25 cellular contexts compared by ENCODE assay signal in the genomic region with DNA sequence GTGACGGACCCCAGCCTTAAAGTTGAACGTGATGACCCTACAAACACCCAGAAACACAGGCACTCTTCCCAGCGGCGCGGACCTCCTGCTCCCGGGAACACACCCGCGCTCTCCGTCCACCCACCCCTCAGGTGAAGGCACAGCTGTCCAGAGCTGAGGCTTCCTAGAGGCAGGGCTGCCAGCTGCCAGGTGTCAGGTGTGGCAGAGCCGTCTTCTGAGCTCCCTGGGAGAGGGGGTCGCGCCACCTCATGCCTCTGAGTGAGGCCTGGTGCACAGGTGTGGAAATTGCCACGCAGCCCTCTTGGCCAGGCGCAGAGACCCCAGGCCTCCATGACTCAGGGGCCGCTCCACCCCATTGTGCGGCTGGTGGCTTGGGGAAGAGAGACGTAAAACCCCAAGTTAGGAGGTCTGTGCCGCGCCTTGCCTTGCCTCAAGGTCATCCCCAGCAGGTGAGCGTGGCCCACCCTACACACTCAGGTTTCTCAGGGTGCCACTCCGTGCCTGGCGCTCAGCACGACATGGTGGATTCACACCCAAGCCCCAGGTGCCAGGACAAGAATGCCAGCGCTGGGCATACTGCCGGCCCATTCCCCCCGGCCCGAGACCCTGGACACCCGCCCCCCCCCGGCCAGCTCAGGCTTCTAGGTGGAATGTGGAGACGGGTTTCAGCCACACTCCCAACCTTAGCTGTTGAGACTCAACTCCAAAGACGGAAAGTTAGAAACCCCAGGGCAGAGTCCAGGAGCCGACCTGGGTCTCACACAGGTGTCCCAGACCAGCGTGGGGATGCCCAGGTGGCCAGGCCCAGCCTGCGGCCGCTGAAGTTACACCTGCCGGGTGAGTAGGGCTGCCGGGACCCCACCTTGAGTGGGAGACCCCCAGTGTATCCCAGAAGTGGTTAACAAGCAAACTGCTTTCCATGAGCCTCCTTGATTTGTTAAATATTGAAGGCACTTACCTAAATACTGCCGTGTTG.
"Had no signal": no experiment of that assay in that cellular context is flagged by ENCODE, and none has a peak within 500 bp of the region (broad histone marks: within the 10 kb centered on the region; RNA-seq: fewer than 3 reads in every experiment).

No MANE protein-coding gene starts in this region.

- H3K9ac ChIP-seq: parathyroid adenoma had no signal

- DNase-seq: activated CD4-positive, alpha-beta T cell treated with anti-CD3 and anti-CD28 coated beads for 48 hours; activated CD4-positive, alpha-beta T cell treated with anti-CD3 and anti-CD28 coated beads, Interleukin-2, amount 50 U/mL, for 48 hours; activated CD8-positive, alpha-beta memory T cell treated with anti-CD3 and anti-CD28 coated beads for 24 hours; activated gamma-delta T cell; activated naive CD4-positive, alpha-beta T cell treated with anti-CD3 and anti-CD28 coated beads, Interleukin-2, amount 10 ng/mL, durations not matched to agents 7 days and 5 days; amygdala; central memory CD4-positive, alpha-beta T cell; foreskin keratinocyte; heart right ventricle; naive B cell; occipital lobe; psoas muscle; spleen; stimulated activated naive CD4-positive, alpha-beta T cell treated with Interleukin-2 at 50 U/mL for 16 hours; T-helper 17 cell; T1000; transverse colon; WERI-Rb-1 had no signal

- H3K27me3 ChIP-seq: breast epithelium, esophagus muscularis mucosa, foreskin keratinocyte, heart right ventricle, right atrium auricular region, spleen, transverse colon had no signal

- H3K27ac ChIP-seq: breast epithelium, esophagus muscularis mucosa, foreskin keratinocyte, heart right ventricle, parathyroid adenoma, psoas muscle, right atrium auricular region, spleen, transverse colon, WERI-Rb-1 had no signal

- H3K9me3 Mint-ChIP-seq: activated naive CD4-positive, alpha-beta T cell treated with anti-CD3 and anti-CD28 coated beads, Interleukin-2, amount 10 ng/mL, durations not matched to agents 7 days and 5 days; mesothelial cell of epicardium; naive B cell had no signal

- H3K27ac Mint-ChIP-seq: mesothelial cell of epicardium, T-helper 17 cell had no signal

- H3K27me3 Mint-ChIP-seq: activated naive CD4-positive, alpha-beta T cell treated with anti-CD3 and anti-CD28 coated beads, Interleukin-2, amount 10 ng/mL, durations not matched to agents 7 days and 5 days; naive B cell; T-helper 17 cell had no signal

- FAIRE-seq: urothelium cell line had no signal

- H3K4me1 ChIP-seq: foreskin keratinocyte, parathyroid adenoma had no signal

- H3K36me3 Mint-ChIP-seq: naive B cell had no signal

- H3K4me3 ChIP-seq: breast epithelium, esophagus muscularis mucosa, heart right ventricle, psoas muscle, right atrium auricular region, spleen, transverse colon had no signal

- H3K79me2 ChIP-seq: parathyroid adenoma had no signal

- H3K36me3 ChIP-seq: breast epithelium, right atrium auricular region, transverse colon had no signal

- H3K4me3 Mint-ChIP-seq: activated naive CD4-positive, alpha-beta T cell treated with anti-CD3 and anti-CD28 coated beads, Interleukin-2, amount 10 ng/mL, durations not matched to agents 7 days and 5 days; mesothelial cell of epicardium; T-helper 17 cell had no signal

- H2AFZ ChIP-seq: parathyroid adenoma had no signal

- ATAC-seq: activated CD4-positive, CD25-positive, alpha-beta regulatory T cell treated with anti-CD3 and anti-CD28 coated beads, Interleukin-2, amount 50 U/mL, for 24 hours; foreskin keratinocyte; heart right ventricle; psoas muscle; T-helper 17 cell had no signal

- H3K9me3 ChIP-seq: breast epithelium, esophagus muscularis mucosa, heart right ventricle, psoas muscle, right atrium auricular region, spleen, transverse colon had no signal
